Comparison of ENCODE assay signal across 8 cellular contexts in the genomic region with DNA sequence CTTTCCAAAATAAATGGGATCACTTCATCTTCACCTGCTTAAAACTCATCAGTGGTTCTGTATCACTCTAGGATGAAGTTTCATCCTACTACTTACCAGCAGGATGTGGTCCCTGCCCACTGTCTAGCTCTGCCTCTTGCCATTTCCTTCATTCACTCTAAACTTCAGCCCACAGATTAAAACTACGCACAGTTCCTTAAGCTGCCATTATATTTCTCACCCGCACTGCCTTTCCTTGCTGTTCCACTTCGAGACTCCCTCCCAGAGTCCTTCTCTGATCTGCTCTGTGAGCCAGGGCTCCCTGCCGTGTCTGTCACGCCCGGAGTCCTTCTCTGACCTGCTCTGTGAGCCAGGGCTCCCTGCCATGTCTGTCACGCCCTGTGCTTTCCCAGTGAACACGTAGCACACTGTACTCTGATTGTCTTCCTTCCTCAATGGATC. TPM values are rescaled to one million over a fixed set of nuclear protein-coding genes. Genes with fewer than 3 reads are reported as not detected.
DNase-seq lines count a peak whose midpoint lies in the region; ATAC-seq and TF ChIP-seq lines count a peak whose summit lies in the region.

No MANE protein-coding gene starts in this region.

- POLR2A ChIA-PET in MCF 10A (lab: Yijun Ruan, JAX), result interaction anchor here (1.2 kb wide), 1 partner anchor 9 kb away, joined by 3 read pairs; no protein-coding TSS in a partner anchor

- intact Hi-C loops in MCF 10A (cut with micrococcal nuclease) (no loop called here), mammary epithelial cell (cut with micrococcal nuclease) (no loop called here), adrenal gland (cut with DNase I) (no loop called here), aorta (cut with DNase I) (no loop called here)

- no peak overlapping the region for H2AFZ ChIP-seq in mammary epithelial cell (ENCODE audit: low read depth, low read length)

- H3K4me3 ChIP-seq in mammary epithelial cell (replicated peaks in 1 of 3; ENCODE audit: insufficient read depth in 1 of 3, low read depth in 2 of 3, low read length in 3 of 3), result no peak overlapping the region
- no peak overlapping the region for H3K4me3 ChIP-seq in adrenal gland
- no peak overlapping the region for H3K4me3 ChIP-seq in aorta (ENCODE audit: low read length in 2 of 2)

- peaks cover 24% of the 10 kb centered on the region for H3K79me2 ChIP-seq in mammary epithelial cell (ENCODE audit: insufficient read depth, low read length)

- ATAC-seq in aorta (ENCODE audit: low FRiP score) (peak; percentile 72), GM21619 (IDR thresholded peaks at IDR 0.05; ENCODE audit: unreplicated experiment) (no peak), HG02759 (IDR thresholded peaks at IDR 0.05; ENCODE audit: unreplicated experiment) (no peak), GM18868 (IDR thresholded peaks at IDR 0.05; ENCODE audit: unreplicated experiment) (no peak)

- no peak for TF ChIP-seq POLR2A in adrenal gland (IDR thresholded peaks at IDR 0.05)

- H3K4me1 ChIP-seq in mammary epithelial cell (ENCODE audit: insufficient read depth, low read length) (peaks cover 10% of the 10 kb centered on the region), adrenal gland (replicated peaks in 1 of 2) (peaks cover 3 to 24% of the 10 kb centered on the region in 2 donors), aorta (ENCODE audit: control insufficient read depth in 1 of 2, insufficient read depth in 2 of 2, low read length in 2 of 2) (peaks cover 0 to 3% of the 10 kb centered on the region in 2 donors)

- no peak overlapping the region for H3K4me3 Mint-ChIP-seq in MCF 10A (ENCODE audit: unreplicated experiment)

- peak overlapping the region; percentile 47 for H3K27ac Mint-ChIP-seq in MCF 10A (ENCODE audit: low read depth, unreplicated experiment)

- no peak for DNase-seq in MCF 10A (ENCODE audit: unreplicated experiment)
- no peak for DNase-seq in mammary epithelial cell
- peak in 4 of 7 donors; percentile 51 to 77 (median 58) for DNase-seq in adrenal gland
- DNase-seq in lung microvascular endothelial cell (ENCODE audit: low read depth in 2 of 2), result peak; percentile 36 to 42
- peak in 1 of 2 donors; percentile 71 for DNase-seq in aorta

- H4K20me1 ChIP-seq in mammary epithelial cell (ENCODE audit: insufficient read depth, low read length), result no peaks in the 10 kb centered on the region

- H3K9me3 ChIP-seq in mammary epithelial cell (replicated peaks; ENCODE audit: insufficient read depth, low read length), result no peaks in the 10 kb centered on the region
- no peaks in the 10 kb centered on the region for H3K9me3 ChIP-seq in adrenal gland (replicated peaks in 1 of 3)
- no peaks in the 10 kb centered on the region for H3K9me3 ChIP-seq in aorta (ENCODE audit: control insufficient read depth, low read length)

- H3K4me2 ChIP-seq in mammary epithelial cell (ENCODE audit: insufficient read depth, low read depth, low read length), result no peak overlapping the region

- dilution Hi-C loops in mammary epithelial cell (cut with HindIII; ENCODE audit: low sequenced_read_pairs), result loop anchor here (5.0 kb wide), 3 partner anchors 35 to 75 kb away; no protein-coding TSS in a partner anchor

- 94% methylated on average over 7 of the region's 8 CpGs for WGBS in mammary epithelial cell (ENCODE audit: low coverage, missing lambda C conversion rate)
- 47 to 64% (median 55%) methylated on average over 8 of the region's 8 CpGs for WGBS in adrenal gland, 4 donors
- WGBS in aorta, 2 donors, result 7 to 11% methylated on average over 8 of the region's 8 CpGs

- no peaks in the 10 kb centered on the region for H3K27me3 ChIP-seq in mammary epithelial cell (ENCODE audit: insufficient read depth, low read length)
- H3K27me3 ChIP-seq in adrenal gland, result no peaks in the 10 kb centered on the region
- H3K27me3 ChIP-seq in aorta (ENCODE audit: control insufficient read depth in 1 of 2, insufficient read depth in 2 of 2, low read length in 1 of 2), result no peaks in the 10 kb centered on the region

- TF ChIP-seq CTCF in MCF 10A (IDR thresholded peaks at IDR 0.05; ENCODE audit: unreplicated experiment), result no peak
- TF ChIP-seq CTCF in mammary epithelial cell (conservative IDR thresholded peaks at IDR 0.05 in 1 of 2, IDR thresholded peaks at IDR 0.05 in 1 of 2; ENCODE audit: extremely low read depth in 1 of 2, insufficient read depth in 1 of 2, low read depth in 1 of 2, low read length in 2 of 2), result no peak
- TF ChIP-seq CTCF in adrenal gland (IDR thresholded peaks at IDR 0.05), result no peak

- in situ Hi-C loops in mammary epithelial cell (cut with MboI; ENCODE audit: low sequenced_read_pairs in 2 of 2), result no loop called here

- no peak overlapping the region for H3K9ac ChIP-seq in mammary epithelial cell (ENCODE audit: insufficient read depth, low read length)

- no peaks in the 10 kb centered on the region for H3K9me3 Mint-ChIP-seq in MCF 10A (ENCODE audit: unreplicated experiment)

- CTCF ChIA-PET in MCF 10A (lab: Yijun Ruan, JAX), result no interaction called here
- CTCF ChIA-PET in mammary epithelial cell (lab: Charles Lee; ENCODE audit: low non-redundant PET), result no interaction called here

- no TSS peak for BruUV-seq in MCF 10A (replicated peaks; lab: Mats Ljungman, UMichigan)
- no TSS peak for BruUV-seq in mammary epithelial cell (replicated peaks; lab: Mats Ljungman, UMichigan)

- peaks cover 11% of the 10 kb centered on the region for H3K36me3 Mint-ChIP-seq in MCF 10A (ENCODE audit: insufficient read depth, unreplicated experiment)

- H3K36me3 ChIP-seq in mammary epithelial cell (ENCODE audit: insufficient read depth, low read length) (no peaks in the 10 kb centered on the region), adrenal gland (replicated peaks in 1 of 2) (peaks cover 0 to 6% of the 10 kb centered on the region in 2 donors), aorta (ENCODE audit: control insufficient read depth in 1 of 2, insufficient read depth in 2 of 2, low read length in 1 of 2) (no peaks in the 10 kb centered on the region)

- no peaks in the 10 kb centered on the region for H3K27me3 Mint-ChIP-seq in MCF 10A (ENCODE audit: insufficient read depth, unreplicated experiment)

- no peak overlapping the region for H3K27ac ChIP-seq in mammary epithelial cell (ENCODE audit: insufficient read depth, low read depth, low read length)
- H3K27ac ChIP-seq in adrenal gland, result no peak overlapping the region
- no peak overlapping the region for H3K27ac ChIP-seq in aorta (ENCODE audit: low read depth in 1 of 2, low read length in 2 of 2)

- H3K4me1 Mint-ChIP-seq in MCF 10A (ENCODE audit: insufficient read depth, unreplicated experiment), result peaks cover 18% of the 10 kb centered on the region

RNA-seq across cellular contexts. Expression of gene NPAS1, which starts 52.0 kb away (rescaled TPM):
- total RNA-seq in MCF 10A (2022) (0.44 and 0.68 TPM in 2 replicates), mammary epithelial cell (under 1 TPM; 0.67 to 0.71 TPM), adrenal gland (1 to 10 TPM in 3 of 8 donors, under 1 TPM in 3, not detected in 2; 0.28 to 3.5 (median 0.78) TPM), lung microvascular endothelial cell (under 0.01 TPM in 1 of 2 replicates, not detected in the other), aorta (1 to 10 TPM; 1.0 to 9.8 TPM)
- polyA plus RNA-seq in mammary epithelial cell (0.39 TPM), adrenal gland (1 to 10 TPM in 1 of 3 donors, under 1 TPM in 1, not detected in 1; 0.84 to 3.1 TPM), aorta (10 to 100 TPM in 1 of 2 donors, 1 to 10 TPM in 1; 2.3 to 11.1 TPM)
- polyA minus RNA-seq in mammary epithelial cell, result not detected

Comparison
In these comparisons a context has a peak if more than half of its experiments do, and no peak if none do; other contexts are left out.
1. DNase-seq: peak in adrenal gland (4 of 7) and lung microvascular endothelial cell (2 of 2); none in MCF 10A (single experiment) and mammary epithelial cell (single experiment).